10 cellular contexts compared by ENCODE assay signal in the genomic region with DNA sequence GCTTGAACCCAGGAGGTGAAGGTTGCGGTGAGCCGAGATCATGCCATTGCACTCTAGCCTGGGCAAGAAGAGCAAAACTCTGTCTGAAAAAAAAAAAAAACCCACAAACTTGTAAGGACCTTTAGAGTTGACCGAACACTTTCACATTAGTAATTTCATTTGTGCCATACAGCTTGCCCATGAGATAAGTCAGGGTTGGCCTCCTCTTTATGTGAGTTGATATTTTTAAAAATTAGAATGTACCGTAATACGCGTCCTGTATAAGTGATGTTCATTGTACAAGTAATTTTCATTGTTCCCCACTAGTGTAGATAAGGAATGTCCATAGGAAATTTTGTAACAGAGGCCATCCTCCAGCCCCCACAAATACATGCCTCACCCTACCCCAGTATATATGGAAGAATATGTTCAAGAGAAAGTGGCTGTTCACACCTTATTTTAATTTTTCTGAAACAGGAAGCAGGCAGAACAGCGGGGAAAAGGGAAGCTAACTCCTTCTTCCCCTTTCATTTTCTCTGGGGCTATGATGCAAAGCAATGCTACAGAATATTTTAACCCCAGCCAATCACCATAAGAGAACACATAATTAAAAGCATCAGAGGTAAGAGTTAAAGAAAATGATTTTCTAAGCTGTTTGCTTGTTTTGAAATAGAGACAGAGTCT. TPM values are rescaled to one million over a fixed set of nuclear protein-coding genes. Genes with fewer than 3 reads are reported as not detected.
DNase-seq lines count a peak whose midpoint lies in the region; ATAC-seq and FAIRE-seq lines count a peak whose summit lies in the region.
"Had no signal": no experiment of that assay in that cellular context is flagged by ENCODE, and none has a peak within 500 bp of the region (broad histone marks: within the 10 kb centered on the region; RNA-seq: fewer than 3 reads in every experiment).

No MANE protein-coding gene starts in this region.

- H3K27me3 Mint-ChIP-seq in activated T-cell treated with anti-CD3 and anti-CD28 coated beads, Interleukin-2, amount 50 U/mL, for 24 hours = no peaks in the 10 kb centered on the region
- no peaks in the 10 kb centered on the region for H3K27me3 Mint-ChIP-seq in activated naive CD8-positive, alpha-beta T cell
- H3K27me3 Mint-ChIP-seq in stimulated activated memory B cell treated with anti-CD40 and anti-IgM and Interleukin-4, amounts not matched to agents 10 μg/mL and 1 μg/mL and 100 μg/mL, for 72 hours = no peaks in the 10 kb centered on the region

- DNase-seq in activated T-cell treated with anti-CD3 and anti-CD28 coated beads, Interleukin-2, amount 50 U/mL, for 24 hours = no peak
- DNase-seq in activated T-cell treated with anti-CD3 and anti-CD28 coated beads, Interleukin-2, amount 50 U/mL, for 1 hour = no peak
- DNase-seq in MV-4-11 (lab: John Stamatoyannopoulos, UW) (peak; percentile 90), SW480 (ENCODE audit: low spot score) (no peak), small intestine (no peak)
- DNase-seq: NCI-H187 had no signal

- no peak for FAIRE-seq in small intestine (lab: Jason Lieb, UNC)

- H3K9me3 Mint-ChIP-seq in activated T-cell treated with anti-CD3 and anti-CD28 coated beads, Interleukin-2, amount 50 U/mL, for 24 hours = peaks cover 2% of the 10 kb centered on the region
- no peaks in the 10 kb centered on the region for H3K9me3 Mint-ChIP-seq in activated naive CD8-positive, alpha-beta T cell (ENCODE audit: low read depth)
- peaks cover 5% of the 10 kb centered on the region for H3K9me3 Mint-ChIP-seq in stimulated activated memory B cell treated with anti-CD40 and anti-IgM and Interleukin-4, amounts not matched to agents 10 μg/mL and 1 μg/mL and 100 μg/mL, for 72 hours

- no peak overlapping the region for H3K4me3 ChIP-seq in small intestine (ENCODE audit: low read depth in 1 of 2, low read length in 2 of 2)
- H3K4me3 ChIP-seq: ascending aorta had no signal

- peak; percentile 72 for ATAC-seq in stimulated activated memory B cell treated with anti-CD40 and anti-IgM and Interleukin-4, amounts not matched to agents 10 μg/mL and 1 μg/mL and 100 μg/mL, for 72 hours
- ATAC-seq in GM18907 (IDR thresholded peaks at IDR 0.05; ENCODE audit: unreplicated experiment) = no peak

- H3K27me3 ChIP-seq in small intestine (ENCODE audit: control insufficient read depth in 2 of 2, insufficient read depth in 2 of 2, low read length in 2 of 2) = no peaks in the 10 kb centered on the region
- H3K27me3 ChIP-seq: ascending aorta had no signal

- H3K27ac Mint-ChIP-seq in activated T-cell treated with anti-CD3 and anti-CD28 coated beads, Interleukin-2, amount 50 U/mL, for 24 hours = peak overlapping the region; percentile 98
- peak overlapping the region; percentile 94 for H3K27ac Mint-ChIP-seq in activated naive CD8-positive, alpha-beta T cell
- peak overlapping the region; percentile 88 for H3K27ac Mint-ChIP-seq in stimulated activated memory B cell treated with anti-CD40 and anti-IgM and Interleukin-4, amounts not matched to agents 10 μg/mL and 1 μg/mL and 100 μg/mL, for 72 hours

- H3K4me1 ChIP-seq in small intestine (ENCODE audit: control insufficient read depth in 2 of 2, insufficient read depth in 1 of 2, low read depth in 1 of 2, low read length in 1 of 2) = no peaks in the 10 kb centered on the region

- H3K36me3 Mint-ChIP-seq in activated T-cell treated with anti-CD3 and anti-CD28 coated beads, Interleukin-2, amount 50 U/mL, for 24 hours (ENCODE audit: low read depth) = no peaks in the 10 kb centered on the region
- no peaks in the 10 kb centered on the region for H3K36me3 Mint-ChIP-seq in activated naive CD8-positive, alpha-beta T cell
- H3K36me3 Mint-ChIP-seq in stimulated activated memory B cell treated with anti-CD40 and anti-IgM and Interleukin-4, amounts not matched to agents 10 μg/mL and 1 μg/mL and 100 μg/mL, for 72 hours = peaks cover 6% of the 10 kb centered on the region

- H3K4me3 Mint-ChIP-seq in activated T-cell treated with anti-CD3 and anti-CD28 coated beads, Interleukin-2, amount 50 U/mL, for 24 hours = peak overlapping the region; percentile 67
- peak overlapping the region; percentile 77 for H3K4me3 Mint-ChIP-seq in activated naive CD8-positive, alpha-beta T cell
- H3K4me3 Mint-ChIP-seq in stimulated activated memory B cell treated with anti-CD40 and anti-IgM and Interleukin-4, amounts not matched to agents 10 μg/mL and 1 μg/mL and 100 μg/mL, for 72 hours = peak overlapping the region; percentile 64

- no peaks in the 10 kb centered on the region for H3K9me3 ChIP-seq in small intestine (ENCODE audit: control insufficient read depth, low read depth)
- H3K9me3 ChIP-seq: ascending aorta had no signal

- 63 to 77% (median 72%) methylated on average over 7 of the region's 7 CpGs for WGBS in small intestine, 3 donors

- no peaks in the 10 kb centered on the region for H3K36me3 ChIP-seq in small intestine (ENCODE audit: control insufficient read depth in 2 of 2, insufficient read depth in 2 of 2, low read length in 2 of 2)
- H3K36me3 ChIP-seq: ascending aorta had no signal

- H3K27ac ChIP-seq in small intestine (ENCODE audit: low read depth in 1 of 2, low read length in 1 of 2) = peak overlapping the region in 1 of 2 donors; percentile 47
- H3K27ac ChIP-seq: ascending aorta had no signal

- H3K4me1 Mint-ChIP-seq in activated T-cell treated with anti-CD3 and anti-CD28 coated beads, Interleukin-2, amount 50 U/mL, for 24 hours (ENCODE audit: low read depth) = peaks cover 73% of the 10 kb centered on the region
- H3K4me1 Mint-ChIP-seq in activated naive CD8-positive, alpha-beta T cell (ENCODE audit: low read depth) = peaks cover 67% of the 10 kb centered on the region
- H3K4me1 Mint-ChIP-seq in stimulated activated memory B cell treated with anti-CD40 and anti-IgM and Interleukin-4, amounts not matched to agents 10 μg/mL and 1 μg/mL and 100 μg/mL, for 72 hours = peaks cover 61% of the 10 kb centered on the region

RNA-seq across cellular contexts. Expression of a gene that starts 31.9 kb away (rescaled TPM):
- 10 to 100 TPM; 19.5 to 49.1 (median 21.2) TPM for polyA plus RNA-seq in small intestine
